ENCODE assay signal across 11 cellular contexts in genomic region chr20:20364016-20364746, GRCh38. TPM values are rescaled to one million over a fixed set of nuclear protein-coding genes. Genes with fewer than 3 reads are reported as not detected.
DNase-seq lines count a peak whose midpoint lies in the region; ATAC-seq and TF ChIP-seq lines count a peak whose summit lies in the region.
"Had no signal": no experiment of that assay in that cellular context is flagged by ENCODE, and none has a peak within 500 bp of the region (broad histone marks: within the 10 kb centered on the region; RNA-seq: fewer than 3 reads in every experiment).

No MANE protein-coding gene starts in this region.

- no peak overlapping the region for H2AFZ ChIP-seq in smooth muscle cell (ENCODE audit: low read depth)

- H3K4me1 Mint-ChIP-seq in activated T-helper 17 cell treated with anti-CD3 and anti-CD28 coated beads, Interleukin-2, amount 50 U/mL, for 72 hours = peaks cover 6% of the 10 kb centered on the region
- H3K4me1 Mint-ChIP-seq in nephron progenitor cell = peaks cover 10% of the 10 kb centered on the region

- H3K27me3 Mint-ChIP-seq in activated T-helper 17 cell treated with anti-CD3 and anti-CD28 coated beads, Interleukin-2, amount 50 U/mL, for 72 hours = peaks cover 53% of the 10 kb centered on the region
- H3K27me3 Mint-ChIP-seq in nephron progenitor cell (ENCODE audit: low read depth, poor library complexity) = peaks cover 89% of the 10 kb centered on the region

- peak overlapping the region; percentile 71 for H3K4me3 Mint-ChIP-seq in activated T-helper 17 cell treated with anti-CD3 and anti-CD28 coated beads, Interleukin-2, amount 50 U/mL, for 72 hours
- H3K4me3 Mint-ChIP-seq in nephron progenitor cell = no peak overlapping the region

- 2% methylated on average over 66 of the region's 68 CpGs for WGBS in smooth muscle cell (ENCODE audit: low lambda C conversion rate)

- no peaks in the 10 kb centered on the region for H3F3A ChIP-seq in smooth muscle cell (ENCODE audit: low read depth)

- peak overlapping the region; percentile 53; the same call in 1 of the 2 replicates for H3K9ac ChIP-seq in ES-I3 (ENCODE audit: low read depth, low read length)
- H3K9ac ChIP-seq in smooth muscle cell (ENCODE audit: low read depth) = no peak overlapping the region

- H3K4me2 ChIP-seq in smooth muscle cell = no peak overlapping the region

- H3K36me3 ChIP-seq in ES-I3 (ENCODE audit: insufficient read depth, low read length) (no peaks in the 10 kb centered on the region), smooth muscle cell (ENCODE audit: low read depth) (no peaks in the 10 kb centered on the region)
- H3K36me3 ChIP-seq: upper lobe of right lung had no signal

- no peak for ATAC-seq in activated T-helper 17 cell treated with anti-CD3 and anti-CD28 coated beads, Interleukin-2, amount 50 U/mL, for 72 hours (replicated peaks)
- ATAC-seq in HG03439 (IDR thresholded peaks at IDR 0.05; ENCODE audit: unreplicated experiment) (no peak), HG02938 (IDR thresholded peaks at IDR 0.05; ENCODE audit: unreplicated experiment) (no peak), GM21367 (IDR thresholded peaks at IDR 0.05; ENCODE audit: unreplicated experiment) (no peak)
- ATAC-seq: left cardiac atrium, upper lobe of right lung had no signal

- no peaks in the 10 kb centered on the region for H3K9me3 Mint-ChIP-seq in activated T-helper 17 cell treated with anti-CD3 and anti-CD28 coated beads, Interleukin-2, amount 50 U/mL, for 72 hours
- H3K9me3 Mint-ChIP-seq in nephron progenitor cell = no peaks in the 10 kb centered on the region

- H3K27me3 ChIP-seq in smooth muscle cell (ENCODE audit: low read depth) = peaks cover 96% of the 10 kb centered on the region

- no peak overlapping the region for H3K27ac ChIP-seq in smooth muscle cell (ENCODE audit: low read depth)
- H3K27ac ChIP-seq: upper lobe of right lung had no signal

- H3K4me1 ChIP-seq in ES-I3 (ENCODE audit: insufficient read depth, low read length) (peaks cover 19% of the 10 kb centered on the region; the same call in 1 of the 2 replicates), smooth muscle cell (ENCODE audit: low read depth) (peaks cover 6% of the 10 kb centered on the region)

- H3K27ac Mint-ChIP-seq in activated T-helper 17 cell treated with anti-CD3 and anti-CD28 coated beads, Interleukin-2, amount 50 U/mL, for 72 hours = no peak overlapping the region
- H3K27ac Mint-ChIP-seq in nephron progenitor cell = no peak overlapping the region

- no peak for TF ChIP-seq CTCF in nephron progenitor cell (IDR thresholded peaks at IDR 0.05)
- no peak for TF ChIP-seq CTCF in smooth muscle cell (IDR thresholded peaks at IDR 0.05; ENCODE audit: borderline replicate concordance, insufficient read depth, poor library complexity, severe bottlenecking)

- no peak overlapping the region for H3K4me3 ChIP-seq in smooth muscle cell
- H3K4me3 ChIP-seq: upper lobe of right lung had no signal

- H3K36me3 Mint-ChIP-seq in activated T-helper 17 cell treated with anti-CD3 and anti-CD28 coated beads, Interleukin-2, amount 50 U/mL, for 72 hours (ENCODE audit: low read depth) = peaks cover 8% of the 10 kb centered on the region
- H3K36me3 Mint-ChIP-seq in nephron progenitor cell (ENCODE audit: low read depth) = no peaks in the 10 kb centered on the region

- DNase-seq in NCI-H146 (lab: John Stamatoyannopoulos, UW) (peak; percentile 99), nephron progenitor cell (peak; percentile 33), smooth muscle cell (lab: John Stamatoyannopoulos, UW; ENCODE audit: unreplicated experiment) (no peak)
- DNase-seq: EL, left cardiac atrium, upper lobe of right lung had no signal

- H3K9me3 ChIP-seq in ES-I3 (ENCODE audit: control insufficient read depth, insufficient read depth, low read length) (no peaks in the 10 kb centered on the region), smooth muscle cell (replicated peaks; ENCODE audit: low read depth) (no peaks in the 10 kb centered on the region)
- H3K9me3 ChIP-seq: upper lobe of right lung had no signal

- H4K20me1 ChIP-seq in smooth muscle cell (ENCODE audit: low read depth) = no peaks in the 10 kb centered on the region

- H3K79me2 ChIP-seq in smooth muscle cell (ENCODE audit: low read depth) = no peaks in the 10 kb centered on the region

RNA-seq across cellular contexts. Expression of gene INSM1, which starts 3.7 kb away (rescaled TPM):
- 1 to 10 TPM in 1 of 2 donors, not detected in 1; 2.8 TPM for total RNA-seq in activated T-helper 17 cell treated with anti-CD3 and anti-CD28 coated beads, Interleukin-2, amount 50 U/mL, for 72 hours
- total RNA-seq in smooth muscle cell = not detected in 2 replicates
- polyA plus RNA-seq in smooth muscle cell = not detected in 2 replicates
- total RNA-seq: left cardiac atrium, upper lobe of right lung had no signal
